In genomic region chr5:91367374-91367773, GRCh38 we compare ENCODE assay signal across 14 cellular contexts.
"Had no signal": no experiment of that assay in that cellular context is flagged by ENCODE, and none has a peak within 500 bp of the region (broad histone marks: within the 10 kb centered on the region; RNA-seq: fewer than 3 reads in every experiment).

No MANE protein-coding gene starts in this region.

- H3K4me1 Mint-ChIP-seq: stimulated activated effector memory CD8-positive, alpha-beta T cell treated with anti-CD3 and anti-CD28 coated beads, Interleukin-12 subunit alpha, Interleukin-12 subunit beta, amount 100 ng/mL, for 72 hours had no signal

- H3K9me3 ChIP-seq: ascending aorta, right lobe of liver, tibial artery, vagina had no signal

- H3K4me1 ChIP-seq: vagina had no signal

- DNase-seq: activated effector memory CD4-positive, alpha-beta T cell treated with anti-CD3 and anti-CD28 coated beads, Interleukin-2, amount 50 U/mL, for 16 hours; activated naive CD8-positive, alpha-beta T cell treated with anti-CD3 and anti-CD28 coated beads, Interleukin-2, amount 10 ng/mL, durations not matched to agents 7 days and 5 days; activated T-cell treated with anti-CD3 and anti-CD28 coated beads, Interleukin-2, amount 50 U/mL, for 4 hours; kidney; left ventricle myocardium superior; right lobe of liver; tibial artery had no signal

- H3K27ac Mint-ChIP-seq: activated naive CD8-positive, alpha-beta T cell treated with anti-CD3 and anti-CD28 coated beads, Interleukin-2, amount 10 ng/mL, durations not matched to agents 7 days and 5 days; stimulated activated effector memory CD8-positive, alpha-beta T cell treated with anti-CD3 and anti-CD28 coated beads, Interleukin-12 subunit alpha, Interleukin-12 subunit beta, amount 100 ng/mL, for 72 hours; T-helper 2 cell treated with Interferon-gamma antibody and Interleukin-4, amounts not matched to agents 5 μg/mL and 100 μg/mL, for 36 hours had no signal

- H3K27me3 ChIP-seq: ascending aorta, cardiac muscle cell, right lobe of liver, tibial artery, vagina had no signal

- FAIRE-seq: frontal cortex, kidney had no signal

- H3K4me3 ChIP-seq: ascending aorta, cardiac muscle cell, right lobe of liver, tibial artery, vagina had no signal

- H3K4me3 Mint-ChIP-seq: activated naive CD8-positive, alpha-beta T cell treated with anti-CD3 and anti-CD28 coated beads, Interleukin-2, amount 10 ng/mL, durations not matched to agents 7 days and 5 days; activated T-cell treated with anti-CD3 and anti-CD28 coated beads, Interleukin-2, amount 50 U/mL, for 4 hours; stimulated activated effector memory CD8-positive, alpha-beta T cell treated with anti-CD3 and anti-CD28 coated beads, Interleukin-12 subunit alpha, Interleukin-12 subunit beta, amount 100 ng/mL, for 72 hours; T-helper 2 cell treated with Interferon-gamma antibody and Interleukin-4, amounts not matched to agents 5 μg/mL and 100 μg/mL, for 36 hours had no signal

- H3K27ac ChIP-seq: ascending aorta, cardiac muscle cell, right lobe of liver, tibial artery, vagina had no signal

- ATAC-seq: activated CD4-positive, CD25-positive, alpha-beta regulatory T cell treated with anti-CD3 and anti-CD28 coated beads, Interleukin-2, amount 50 U/mL, for 24 hours; activated T-cell treated with anti-CD3 and anti-CD28 coated beads, Interleukin-2, amount 50 U/mL, for 4 hours; left ventricle myocardium superior; stimulated activated effector memory CD8-positive, alpha-beta T cell treated with anti-CD3 and anti-CD28 coated beads, Interleukin-12 subunit alpha, Interleukin-12 subunit beta, amount 100 ng/mL, for 72 hours had no signal

- H3K9me3 Mint-ChIP-seq: activated T-cell treated with anti-CD3 and anti-CD28 coated beads, Interleukin-2, amount 50 U/mL, for 4 hours; stimulated activated effector memory CD8-positive, alpha-beta T cell treated with anti-CD3 and anti-CD28 coated beads, Interleukin-12 subunit alpha, Interleukin-12 subunit beta, amount 100 ng/mL, for 72 hours; T-helper 2 cell treated with Interferon-gamma antibody and Interleukin-4, amounts not matched to agents 5 μg/mL and 100 μg/mL, for 36 hours had no signal

- H3K27me3 Mint-ChIP-seq: activated naive CD8-positive, alpha-beta T cell treated with anti-CD3 and anti-CD28 coated beads, Interleukin-2, amount 10 ng/mL, durations not matched to agents 7 days and 5 days had no signal
